In genomic region chr5:39138892-39139291, GRCh38 we compare ENCODE assay signal across 3 cellular contexts.
A peak's percentile ranks its signal among the peaks of the same experiment; 100 is the strongest.
TF ChIP-seq lines count a peak whose summit lies in the region.

No MANE protein-coding gene starts in this region.

TF ChIP-seq in SK-N-SH, 30 proteins besides CTCF, POLR2A, EP300 and RAD21 (continued from another document):
- TF ChIP-seq YY1 (IDR thresholded peaks at IDR 0.05; ENCODE audit: low read depth) (no peak), PBX3 (IDR thresholded peaks at IDR 0.05) (peak; percentile 67), JUND (IDR thresholded peaks at IDR 0.05) (peak; percentile 58)

TF ChIP-seq in SK-N-SH treated with all-trans-retinoic acid at 6 μM for 48 hours, 23 proteins besides CTCF, POLR2A, EP300 and RAD21 (continued from another document):
- TF ChIP-seq CREB5 (CRISPR knock-in tag; IDR thresholded peaks at IDR 0.05; ENCODE audit: low read depth) (no peak), ARNTL (CRISPR knock-in tag; IDR thresholded peaks at IDR 0.05; ENCODE audit: borderline replicate concordance, low read depth) (no peak), TSHZ2 (CRISPR knock-in tag; IDR thresholded peaks at IDR 0.05) (no peak), GLIS3 (CRISPR knock-in tag; IDR thresholded peaks at IDR 0.05) (no peak), POU6F1 (CRISPR knock-in tag; IDR thresholded peaks at IDR 0.05; ENCODE audit: borderline replicate concordance, low read depth) (no peak), ZNF565 (CRISPR knock-in tag; conservative IDR thresholded peaks at IDR 0.05; ENCODE audit: low read depth) (no peak)

TF ChIP-seq in endothelial cell of umbilical vein, 7 proteins besides CTCF, POLR2A, EP300 and RAD21 (continued from another document):
- peak; percentile 81 for TF ChIP-seq GATA2 (IDR thresholded peaks at IDR 0.05; ENCODE audit: insufficient read depth, insufficient read length, low read depth, low read length)
- no peak for TF ChIP-seq EZH2 (IDR thresholded peaks at IDR 0.05; ENCODE audit: borderline replicate concordance, low read depth, low read length, severe bottlenecking)
